8 cellular contexts compared by ENCODE assay signal in the genomic region with DNA sequence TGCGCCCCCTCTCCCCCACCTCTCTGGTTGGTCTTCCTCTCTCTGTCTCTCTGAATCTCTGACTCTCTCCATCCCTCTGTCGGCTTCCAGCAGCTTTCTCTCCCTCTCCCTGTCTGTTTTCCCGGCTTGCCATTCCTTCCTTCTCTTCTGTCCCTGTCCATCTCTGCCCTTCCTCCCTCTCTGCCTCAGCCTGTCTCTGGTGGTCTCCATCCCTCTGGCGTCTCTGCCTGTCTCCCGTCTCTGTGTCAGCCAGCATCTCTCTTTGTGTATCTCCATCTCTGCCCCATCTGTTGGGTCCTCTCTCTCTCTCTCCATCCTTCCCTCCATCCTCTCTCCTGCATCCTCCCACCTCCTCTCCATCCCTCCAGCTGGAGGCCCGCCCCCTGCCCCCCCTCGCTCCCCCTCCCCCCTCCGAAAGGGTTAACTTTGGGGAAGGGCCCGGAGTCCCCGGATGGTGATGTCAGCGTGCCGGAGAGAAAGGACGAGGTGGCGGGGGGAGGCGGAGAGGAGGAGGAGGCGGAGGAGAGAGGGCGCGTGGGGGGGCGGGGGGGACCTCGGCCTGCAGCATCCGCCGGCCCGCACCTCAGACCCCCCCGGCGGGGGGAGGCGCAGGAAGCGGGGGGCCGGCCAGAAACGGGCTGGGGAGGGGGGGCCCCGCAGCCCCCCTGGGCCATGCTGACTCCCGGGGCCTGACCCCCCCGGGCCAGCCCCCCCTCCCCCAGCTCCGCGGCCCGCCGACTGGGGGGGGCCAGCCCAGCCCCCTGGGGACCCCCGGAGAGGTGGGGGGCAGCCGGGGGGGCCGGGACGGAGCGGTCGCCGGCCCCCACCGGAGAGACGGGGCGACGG. TPM values are rescaled to one million over a fixed set of nuclear protein-coding genes. Genes with fewer than 3 reads are reported as not detected.
DNase-seq lines count a peak whose midpoint lies in the region; ATAC-seq and TF ChIP-seq lines count a peak whose summit lies in the region.

A gene (plus strand): TSS at position 450 of the 846 bp plus-strand sequence. CDS start 446 bp downstream, outside the sequence.

- H3K27ac ChIP-seq in GM23338 (ENCODE audit: low read depth) = no peak within 1 kb of the TSS

- peaks cover 12% of the 10 kb centered on the region; the same call in 1 of the 2 replicates for H3K79me2 ChIP-seq in GM23338 (replicated peaks; ENCODE audit: insufficient read depth)

- no peaks in the 10 kb centered on the region for H3K9me2 ChIP-seq in GM23338 (ENCODE audit: insufficient read depth)

- H3K27ac Mint-ChIP-seq in GM23338 = no peak within 1 kb of the TSS

- DNase-seq in GM23338 (ENCODE audit: low spot score) = peak; percentile 95
- peak; percentile 49 to 87 for DNase-seq in NCI-H526 (lab: John Stamatoyannopoulos, UW)
- peak; percentile 76 for DNase-seq in activated effector memory CD4-positive, alpha-beta T cell treated with anti-CD3 and anti-CD28 coated beads, Interleukin-2, amount 50 U/mL, for 16 hours
- DNase-seq in glomerular visceral epithelial cell (ENCODE audit: extremely low spot score) = peak; percentile 60
- peak; percentile 52 for DNase-seq in retina

- H3K4me1 ChIP-seq in GM23338 (ENCODE audit: insufficient read depth) = peaks cover 18% of the 10 kb centered on the region

- H3K27me3 ChIP-seq in GM23338 (ENCODE audit: insufficient read depth) = no peaks in the 10 kb centered on the region

- H3K36me3 Mint-ChIP-seq in GM23338 (ENCODE audit: low read depth) = peaks cover 11% of the 10 kb centered on the region

- H3K9me3 Mint-ChIP-seq in GM23338 = no peaks in the 10 kb centered on the region

- peaks cover 24% of the 10 kb centered on the region for H3K27me3 Mint-ChIP-seq in GM23338 (ENCODE audit: insufficient read depth, low read depth, poor library complexity)

- peak within 1 kb of the TSS; percentile 74 for H3K4me3 Mint-ChIP-seq in GM23338

- H3K4me2 ChIP-seq in GM23338 = peak within 1 kb of the TSS; percentile 80

- no peaks in the 10 kb centered on the region for H3K36me3 ChIP-seq in GM23338 (ENCODE audit: insufficient read depth)

- ATAC-seq in GM23338 (peak; percentile 7), GM18861 (IDR thresholded peaks at IDR 0.05; ENCODE audit: unreplicated experiment) (no peak), HG02610 (IDR thresholded peaks at IDR 0.05; ENCODE audit: unreplicated experiment) (no peak), GM19351 (IDR thresholded peaks at IDR 0.05; ENCODE audit: unreplicated experiment) (no peak)

- TF ChIP-seq CTCF in GM23338 (conservative IDR thresholded peaks at IDR 0.05; ENCODE audit: low read depth in 2 of 2) = no peak

- H4K20me1 ChIP-seq in GM23338 (replicated peaks; ENCODE audit: insufficient read depth) = peaks cover 3% of the 10 kb centered on the region; the same call in 1 of the 2 replicates

- peaks cover 25% of the 10 kb centered on the region for H3F3A ChIP-seq in GM23338 (replicated peaks; ENCODE audit: low read depth)

- peaks cover 28% of the 10 kb centered on the region for H3K4me1 Mint-ChIP-seq in GM23338

- H3K4me3 ChIP-seq in GM23338 = peak within 1 kb of the TSS; percentile 56

- H2AFZ ChIP-seq in GM23338 = peak within 1 kb of the TSS; percentile 93

TF ChIP-seq in GM23338, 12 proteins besides CTCF, POLR2A, EP300 and RAD21:
- TF ChIP-seq CREB1 (CRISPR knock-in tag; IDR thresholded peaks at IDR 0.05; ENCODE audit: low read depth) (peak; percentile 39; the same call in 1 of the 2 replicates), ZNF331 (CRISPR knock-in tag; IDR thresholded peaks at IDR 0.05; ENCODE audit: low read depth) (no peak)

RNA-seq across cellular contexts. Expression of the gene that starts here (rescaled TPM):
- total RNA-seq in GM23338 (2014; rRNA removed; shearing (Covaris generic)) = 11.3 and 17.2 TPM in 2 replicates
- 2.3 and 3.4 TPM in 2 replicates for polyA plus RNA-seq in GM23338 (2016; fragmentation: Nextera tagmentation; extraction: Ambion mirVana)
